In the genomic region with DNA sequence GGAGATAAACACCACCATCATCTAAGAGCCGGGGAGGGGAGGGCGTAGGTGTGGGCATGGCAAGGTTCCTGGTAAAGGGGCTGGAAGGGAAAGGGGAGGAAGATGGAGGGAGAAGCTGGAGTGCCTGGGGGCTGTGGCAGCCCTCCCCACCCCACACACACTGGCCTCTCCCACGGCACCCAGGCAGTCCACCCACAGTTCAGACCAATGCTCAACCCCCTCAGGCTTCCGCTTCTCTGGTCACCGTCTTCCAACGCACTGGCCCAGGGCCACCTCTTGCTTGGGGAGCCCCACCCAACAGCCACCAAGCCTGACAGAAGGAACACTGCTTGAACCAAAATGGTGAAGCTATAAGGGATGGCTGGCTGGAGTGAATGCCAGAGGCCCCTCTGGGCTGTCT, we compare ENCODE assay signal across 7 cellular contexts.
DNase-seq lines count a peak whose midpoint lies in the region; ATAC-seq, FAIRE-seq and TF ChIP-seq lines count a peak whose summit lies in the region.
"Not testable (repeated sequence)": the region's sequence is repeated elsewhere in the genome, so short reads cannot be mapped to it uniquely, and the experiment has no call there.

No MANE protein-coding gene starts in this region.

- not testable (repeated sequence) for H3K9me3 Mint-ChIP-seq in activated CD8-positive, alpha-beta memory T cell treated with anti-CD3 and anti-CD28 coated beads, Interleukin-2, amount 10 ng/mL, durations not matched to agents 7 days and 5 days (ENCODE audit: low read depth); endodermal cell

- not testable (repeated sequence) for TF ChIP-seq POLR2A in ovary (IDR thresholded peaks at IDR 0.05)

- CTCF ChIA-PET in HEK293 (lab: Yijun Ruan, JAX); activated CD8-positive, alpha-beta memory T cell treated with anti-CD3 and anti-CD28 coated beads, Interleukin-2, amount 10 ng/mL, durations not matched to agents 7 days and 5 days (lab: Charles Lee): not testable (repeated sequence)

- not testable (repeated sequence) for H3K27me3 Mint-ChIP-seq in activated CD8-positive, alpha-beta memory T cell treated with anti-CD3 and anti-CD28 coated beads, Interleukin-2, amount 10 ng/mL, durations not matched to agents 7 days and 5 days
- H3K27me3 Mint-ChIP-seq in endodermal cell (ENCODE audit: insufficient read depth) = peaks cover 21% of the 10 kb centered on the region

- H3K27ac ChIP-seq in HEK293 (ENCODE audit: extremely low read depth, low read depth, low read length); endodermal cell (ENCODE audit: low read depth, low read length); kidney (ENCODE audit: low read depth in 2 of 2, low read length in 2 of 2); ovary: not testable (repeated sequence)

- not testable (repeated sequence) for H3K36me3 ChIP-seq in HEK293 (ENCODE audit: control insufficient read depth in 2 of 2, insufficient read depth in 1 of 2, low read length in 2 of 2); endodermal cell (ENCODE audit: control insufficient read depth, insufficient read depth, low read length); kidney (ENCODE audit: control insufficient read depth in 1 of 2, insufficient read depth in 2 of 2, low read length in 2 of 2); ovary

- H3K4me1 Mint-ChIP-seq in activated CD8-positive, alpha-beta memory T cell treated with anti-CD3 and anti-CD28 coated beads, Interleukin-2, amount 10 ng/mL, durations not matched to agents 7 days and 5 days; endodermal cell: not testable (repeated sequence)

- ATAC-seq in activated CD8-positive, alpha-beta memory T cell treated with anti-CD3 and anti-CD28 coated beads, Interleukin-2, amount 10 ng/mL, durations not matched to agents 7 days and 5 days; left ventricle myocardium superior: not testable (repeated sequence)

- not testable (repeated sequence) for H3K4me3 Mint-ChIP-seq in activated CD8-positive, alpha-beta memory T cell treated with anti-CD3 and anti-CD28 coated beads, Interleukin-2, amount 10 ng/mL, durations not matched to agents 7 days and 5 days; endodermal cell

- not testable (repeated sequence) for H3K36me3 Mint-ChIP-seq in activated CD8-positive, alpha-beta memory T cell treated with anti-CD3 and anti-CD28 coated beads, Interleukin-2, amount 10 ng/mL, durations not matched to agents 7 days and 5 days; endodermal cell (ENCODE audit: low read depth)

- TF ChIP-seq CTCF in HEK293 (tag by site-specific recombination; IDR thresholded peaks at IDR 0.05); endodermal cell (conservative IDR thresholded peaks at IDR 0.05); kidney (IDR thresholded peaks at IDR 0.05; ENCODE audit: borderline replicate concordance, extremely low read depth, insufficient read depth); ovary (IDR thresholded peaks at IDR 0.05): not testable (repeated sequence)

- DNase-seq in activated CD8-positive, alpha-beta memory T cell treated with anti-CD3 and anti-CD28 coated beads, Interleukin-2, amount 10 ng/mL, durations not matched to agents 7 days and 5 days = peak; percentile 25
- DNase-seq in endodermal cell = peak; percentile 5
- DNase-seq in left ventricle myocardium superior = peak; percentile 18
- DNase-seq in kidney = peak; percentile 38
- peak in 3 of 5 donors; percentile 2 to 29 (median 6) for DNase-seq in ovary
- DNase-seq in ureter (ENCODE audit: low spot score) = peak; percentile 29

- not testable (repeated sequence) for H3K9me3 ChIP-seq in HEK293 (ENCODE audit: control insufficient read depth, insufficient read depth, low read depth, low read length); endodermal cell (ENCODE audit: control insufficient read depth, low read length); kidney (ENCODE audit: control insufficient read depth in 1 of 2, low read length in 2 of 2); ovary

- 83 to 100% methylated on average over 1 to 5 of the region's 6 CpGs for WGBS in endodermal cell (ENCODE audit: insufficient coverage in 1 of 2, insufficient read length in 1 of 2), 2 experiments
- 71 to 81% (median 76%) methylated on average over 6 of the region's 6 CpGs for WGBS in ovary, 3 donors

- not testable (repeated sequence) for H3K27ac Mint-ChIP-seq in activated CD8-positive, alpha-beta memory T cell treated with anti-CD3 and anti-CD28 coated beads, Interleukin-2, amount 10 ng/mL, durations not matched to agents 7 days and 5 days; endodermal cell

- intact Hi-C loops in left ventricle myocardium superior (cut with micrococcal nuclease); kidney (cut with DNase I); ovary (cut with DNase I): not testable (repeated sequence)

- not testable (repeated sequence) for H3K27me3 ChIP-seq in endodermal cell (ENCODE audit: control insufficient read depth, insufficient read depth, low read length, poor library complexity, severe bottlenecking); ovary

- not testable (repeated sequence) for FAIRE-seq in kidney (lab: Jason Lieb, UNC)

- POLR2A ChIA-PET in HEK293 (lab: Yijun Ruan, JAX) = not testable (repeated sequence)

- not testable (repeated sequence) for H3K9ac ChIP-seq in endodermal cell (ENCODE audit: extremely low read depth, low read length, poor library complexity, severe bottlenecking); kidney (ENCODE audit: low read length in 2 of 2)

- not testable (repeated sequence) for TF ChIP-seq EP300 in ovary (IDR thresholded peaks at IDR 0.05)

- not testable (repeated sequence) for H3K4me1 ChIP-seq in HEK293 (ENCODE audit: control insufficient read depth, insufficient read depth, low read length); endodermal cell (ENCODE audit: control insufficient read depth, insufficient read depth, low read length); kidney (ENCODE audit: control insufficient read depth in 1 of 2, insufficient read depth in 1 of 2, low read depth in 1 of 2, low read length in 2 of 2); ovary (ENCODE audit: insufficient read depth)

- H3K4me3 ChIP-seq in HEK293 (ENCODE audit: low read depth, low read length); endodermal cell (ENCODE audit: low read length); kidney (ENCODE audit: low read length in 2 of 2); ovary: not testable (repeated sequence)

TF ChIP-seq in HEK293, 187 proteins besides CTCF, POLR2A, EP300 and RAD21:
- TF ChIP-seq EGR2 (tag by site-specific recombination; IDR thresholded peaks at IDR 0.05; ENCODE audit: low read depth) (peak; percentile 48), ZFHX2 (tag by site-specific recombination; conservative IDR thresholded peaks at IDR 0.05) (peak; percentile 47)
